In the genomic region with DNA sequence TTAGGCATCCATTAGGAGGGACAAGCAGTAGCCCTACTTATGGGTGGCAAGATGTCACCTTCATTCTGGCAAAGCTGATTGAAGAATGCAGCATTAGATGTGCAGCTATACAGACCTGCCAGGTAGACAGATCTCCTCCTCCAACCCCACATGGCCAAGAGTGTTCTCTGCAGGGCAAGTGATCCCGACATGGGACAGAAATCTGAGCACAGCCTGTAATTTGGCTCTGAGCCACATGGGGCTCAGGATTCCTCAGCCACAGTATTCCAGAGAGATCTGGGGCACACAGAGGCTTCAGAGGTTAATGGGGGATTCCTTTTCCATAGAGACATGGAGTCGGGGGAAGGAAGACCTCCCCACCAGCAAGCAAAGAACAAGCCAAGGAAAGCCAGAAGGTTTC, we compare ENCODE assay signal across 26 cellular contexts. TPM values are rescaled to one million over a fixed set of nuclear protein-coding genes. Genes with fewer than 3 reads are reported as not detected.
DNase-seq lines count a peak whose midpoint lies in the region; ATAC-seq and TF ChIP-seq lines count a peak whose summit lies in the region.
"Had no signal": no experiment of that assay in that cellular context is flagged by ENCODE, and none has a peak within 500 bp of the region (broad histone marks: within the 10 kb centered on the region; RNA-seq: fewer than 3 reads in every experiment).

No MANE protein-coding gene starts in this region.

- H2AFZ ChIP-seq in GM23338, result no peak overlapping the region

- intact Hi-C loops in transverse colon (cut with DNase I; ENCODE audit: low total_unique reads), result no loop called here

- H3K4me3 Mint-ChIP-seq in GM23338 (no peak overlapping the region), WTC11 (no peak overlapping the region)
- H3K4me3 Mint-ChIP-seq: CD4-positive, alpha-beta T cell; HFFc6 had no signal

- in situ Hi-C loops in transverse colon (cut with MboI; ENCODE audit: low pct_ligation_motif_present in 1 of 4, low pct_unique_long_range_greater_than_20kb in 1 of 4, low sequenced_read_pairs in 3 of 4), result no loop called here

- no peaks in the 10 kb centered on the region for H4K20me1 ChIP-seq in GM23338 (replicated peaks; ENCODE audit: insufficient read depth)
- H4K20me1 ChIP-seq: BLaER1 treated with 17β-estradiol and CSF1 and Interleukin-3, amounts not matched to agents 10 nM and 100 nM had no signal

- H3K9me2 ChIP-seq in GM23338 (ENCODE audit: insufficient read depth), result peaks cover 6% of the 10 kb centered on the region; the same call in 1 of the 2 replicates

- no peaks in the 10 kb centered on the region for H3K79me2 ChIP-seq in GM23338 (replicated peaks; ENCODE audit: insufficient read depth)

- CTCF ChIA-PET in WTC11 (lab: Charles Lee), result interaction anchor here (0.7 to 2.2 kb wide), 5 partner anchors 8 to 216 kb away, joined by 3 to 11 read pairs (median 6); no protein-coding TSS in a partner anchor

- no peaks in the 10 kb centered on the region for H3K27me3 ChIP-seq in GM23338 (ENCODE audit: insufficient read depth)
- no peaks in the 10 kb centered on the region for H3K27me3 ChIP-seq in transverse colon
- H3K27me3 ChIP-seq: MG63 had no signal

- no peak overlapping the region for H3K27ac Mint-ChIP-seq in GM23338
- no peak overlapping the region for H3K27ac Mint-ChIP-seq in WTC11
- H3K27ac Mint-ChIP-seq: CD4-positive, alpha-beta T cell; HFFc6 had no signal

- TF ChIP-seq CTCF in GM23338 (conservative IDR thresholded peaks at IDR 0.05; ENCODE audit: low read depth in 2 of 2) (no peak), WTC11 (IDR thresholded peaks at IDR 0.05) (no peak), transverse colon (IDR thresholded peaks at IDR 0.05) (no peak)

- TF ChIP-seq POLR2A in transverse colon (IDR thresholded peaks at IDR 0.05), result no peak

- H3K27me3 Mint-ChIP-seq in GM23338 (ENCODE audit: insufficient read depth, low read depth, poor library complexity) (peaks cover 4% of the 10 kb centered on the region), WTC11 (ENCODE audit: low read depth) (no peaks in the 10 kb centered on the region)
- H3K27me3 Mint-ChIP-seq: CD4-positive, alpha-beta T cell had no signal

- peak; percentile 38 for DNase-seq in GM23338 (ENCODE audit: low spot score)
- no peak for DNase-seq in WTC11 (ENCODE audit: low spot score)
- peak; percentile 41 for DNase-seq in iPS-NIHi11 (ENCODE audit: low spot score)
- DNase-seq in transverse colon, result peak; percentile 0
- no peak for DNase-seq in activated naive CD4-positive, alpha-beta T cell (lab: John Stamatoyannopoulos, UW)
- DNase-seq in HuH-7.5 (ENCODE audit: low spot score), result no peak
- DNase-seq: AML-193, COR-L47, DMS79 treated with DMSO at 0.1 percent for 48 hours, H7, HFFc6, KG1, MG63, NCI-H1105 treated with DMSO at 0.1 percent for 48 hours, NCI-H146, NCI-H2029, NCI-H2227 treated with DMSO at 0.1 percent for 48 hours, NCI-H526 treated with DMSO at 0.1 percent for 48 hours, RPMI8226, SHP77 had no signal

- H3K4me3 ChIP-seq in GM23338 (no peak overlapping the region), transverse colon (no peak overlapping the region)
- H3K4me3 ChIP-seq: A549; BLaER1 treated with 17β-estradiol and CSF1 and Interleukin-3, amounts not matched to agents 10 nM and 100 nM; MG63 had no signal

- 64% methylated on average over 2 of the region's 2 CpGs; no CpG with 5 or more reads in 1 of the 2 donors for WGBS in transverse colon (ENCODE audit: low coverage in 1 of 2), 2 donors

- H3K36me3 Mint-ChIP-seq in GM23338 (ENCODE audit: low read depth) (no peaks in the 10 kb centered on the region), WTC11 (no peaks in the 10 kb centered on the region)

- H3K4me1 Mint-ChIP-seq in GM23338 (peaks cover 3% of the 10 kb centered on the region; the same call in 1 of the 3 replicates), WTC11 (peaks cover 10% of the 10 kb centered on the region)

- peaks cover 0 to 4% of the 10 kb centered on the region in 2 donors for H3K9me3 ChIP-seq in transverse colon
- H3K9me3 ChIP-seq: A549, MG63 had no signal

- H3K4me2 ChIP-seq in GM23338, result no peak overlapping the region
- H3K4me2 ChIP-seq: A549; BLaER1 treated with 17β-estradiol and CSF1 and Interleukin-3, amounts not matched to agents 10 nM and 100 nM had no signal

- H3K27ac ChIP-seq in GM23338 (ENCODE audit: low read depth), result no peak overlapping the region
- no peak overlapping the region for H3K27ac ChIP-seq in transverse colon
- H3K27ac ChIP-seq: A549; BLaER1 treated with 17β-estradiol and CSF1 and Interleukin-3, amounts not matched to agents 10 nM and 100 nM had no signal

- H3K36me3 ChIP-seq in GM23338 (ENCODE audit: insufficient read depth) (no peaks in the 10 kb centered on the region), transverse colon (no peaks in the 10 kb centered on the region)
- H3K36me3 ChIP-seq: BLaER1 treated with 17β-estradiol and CSF1 and Interleukin-3, amounts not matched to agents 10 nM and 100 nM; MG63 had no signal

- POLR2A ChIA-PET in WTC11 (lab: Charles Lee), result no interaction called here

- TF ChIP-seq EP300 in transverse colon (IDR thresholded peaks at IDR 0.05; ENCODE audit: low read depth), result no peak

- peak; percentile 85 for ATAC-seq in GM23338
- ATAC-seq in WTC11, result peak; percentile 81
- ATAC-seq in GM19324 (IDR thresholded peaks at IDR 0.05; ENCODE audit: low FRiP score, unreplicated experiment), result no peak

- H3F3A ChIP-seq in GM23338 (replicated peaks; ENCODE audit: low read depth), result no peaks in the 10 kb centered on the region

- H3K4me1 ChIP-seq in GM23338 (ENCODE audit: insufficient read depth) (no peaks in the 10 kb centered on the region), transverse colon (no peaks in the 10 kb centered on the region)
- H3K4me1 ChIP-seq: A549 had no signal

- H3K9me3 Mint-ChIP-seq in GM23338 (no peaks in the 10 kb centered on the region), WTC11 (no peaks in the 10 kb centered on the region)
- H3K9me3 Mint-ChIP-seq: CD4-positive, alpha-beta T cell; HFFc6 had no signal

TF ChIP-seq in GM23338, 12 proteins besides CTCF, POLR2A, EP300 and RAD21 (continues in another document):
- no peak for TF ChIP-seq ZNF331 (CRISPR knock-in tag; IDR thresholded peaks at IDR 0.05; ENCODE audit: low read depth)
- no peak for TF ChIP-seq NANOG (IDR thresholded peaks at IDR 0.05; ENCODE audit: borderline replicate concordance)
- no peak for TF ChIP-seq ZNF114 (CRISPR knock-in tag; IDR thresholded peaks at IDR 0.05)
- TF ChIP-seq EZH2 (IDR thresholded peaks at IDR 0.05; ENCODE audit: low read depth, unreplicated experiment), result no peak
- TF ChIP-seq POLR2AphosphoS5 (IDR thresholded peaks at IDR 0.05; ENCODE audit: low read depth), result no peak

TF ChIP-seq in WTC11, 78 proteins besides CTCF, POLR2A, EP300 and RAD21 (continues in another document):
- TF ChIP-seq SMAD3 (CRISPR knock-in tag; IDR thresholded peaks at IDR 0.05; ENCODE audit: borderline replicate concordance) (no peak), ZNF121 (CRISPR knock-in tag; IDR thresholded peaks at IDR 0.05) (no peak), HMGA2 (CRISPR knock-in tag; IDR thresholded peaks at IDR 0.05) (no peak), ZNF423 (CRISPR knock-in tag; IDR thresholded peaks at IDR 0.05) (no peak), ZNF425 (CRISPR knock-in tag; conservative IDR thresholded peaks at IDR 0.05) (no peak), ATF6 (CRISPR knock-in tag; IDR thresholded peaks at IDR 0.05) (no peak)

RNA-seq across cellular contexts. Expression of gene GDF10, which starts 58.7 kb away (rescaled TPM):
- total RNA-seq in GM23338 (2014; rRNA removed; shearing (Covaris generic)), result 0.21 and 0.43 TPM in 2 replicates
- polyA plus RNA-seq in GM23338 (2016; fragmentation: Nextera tagmentation; extraction: Ambion mirVana), result not detected in 2 replicates
- total RNA-seq in WTC11 (2021) (0.09 to 0.24 TPM (median 0.18 TPM) in 3 replicates), transverse colon (1 to 10 TPM in 1 of 4 donors, under 1 TPM in 2, not detected in 1; 0.79 to 1.2 (median 1.00) TPM)
- total RNA-seq: H7, HFFc6, HT1080, NCI-H460 had no signal

Comparison
In these comparisons a context has a peak if more than half of its experiments do, and no peak if none do; other contexts are left out.
1. DNase-seq: peak in GM23338 (single experiment), iPS-NIHi11 (single experiment) and transverse colon (single experiment); none in WTC11 (single experiment), activated naive CD4-positive, alpha-beta T cell (0 of 4) and HuH-7.5 (single experiment).